ENCODE assay signal across 9 cellular contexts in genomic region chr3:19866751-19867347, GRCh38.
A peak's percentile ranks its signal among the peaks of the same experiment; 100 is the strongest.
DNase-seq lines count a peak whose midpoint lies in the region; ATAC-seq lines count a peak whose summit lies in the region.
"Had no signal": no experiment of that assay in that cellular context is flagged by ENCODE, and none has a peak within 500 bp of the region (broad histone marks: within the 10 kb centered on the region; RNA-seq: fewer than 3 reads in every experiment).

No MANE protein-coding gene starts in this region.

- DNase-seq in COR-L47 (lab: John Stamatoyannopoulos, UW) (peak; percentile 19), NCI-H345 (lab: John Stamatoyannopoulos, UW) (peak; percentile 37), fibroblast of the conjunctiva (ENCODE audit: low read depth) (peak; percentile 45), nucleus accumbens (lab: John Stamatoyannopoulos, UW) (peak in 42 of 56 donors; percentile 2 to 69 (median 31))
- DNase-seq in activated CD8-positive, alpha-beta T cell treated with anti-CD3 and anti-CD28 coated beads, Interleukin-2, amount 10 ng/mL, durations not matched to agents 7 days and 5 days: peak; percentile 54

- no peaks in the 10 kb centered on the region for H3K9me3 Mint-ChIP-seq in activated CD8-positive, alpha-beta T cell treated with anti-CD3 and anti-CD28 coated beads, Interleukin-2, amount 10 ng/mL, durations not matched to agents 7 days and 5 days (ENCODE audit: insufficient read depth)
- H3K9me3 Mint-ChIP-seq: stimulated activated naive CD8-positive, alpha-beta T cell treated with anti-CD3 and anti-CD28 coated beads, Interleukin-15, Interleukin-2, amounts not matched to agents 100 ng/mL and 50 ng/mL, for 24 hours had no signal

- no peaks in the 10 kb centered on the region for H3K36me3 Mint-ChIP-seq in activated CD8-positive, alpha-beta T cell treated with anti-CD3 and anti-CD28 coated beads, Interleukin-2, amount 10 ng/mL, durations not matched to agents 7 days and 5 days (ENCODE audit: low read depth)

- ATAC-seq in GM18909 (IDR thresholded peaks at IDR 0.05; ENCODE audit: poor library complexity, unreplicated experiment) (peak; percentile 92), HG03097 (IDR thresholded peaks at IDR 0.05; ENCODE audit: low FRiP score, unreplicated experiment) (peak; percentile 86)
- ATAC-seq in activated CD8-positive, alpha-beta T cell treated with anti-CD3 and anti-CD28 coated beads, Interleukin-2, amount 10 ng/mL, durations not matched to agents 7 days and 5 days: no peak
- no peak for ATAC-seq in activated CD4-positive, CD25-positive, alpha-beta regulatory T cell treated with anti-CD3 and anti-CD28 coated beads, Interleukin-2, amount 50 U/mL, for 24 hours

- POLR2A ChIA-PET in activated CD8-positive, alpha-beta T cell treated with anti-CD3 and anti-CD28 coated beads, Interleukin-2, amount 10 ng/mL, durations not matched to agents 7 days and 5 days (lab: Charles Lee): no interaction called here

- H3K4me1 Mint-ChIP-seq in activated CD8-positive, alpha-beta T cell treated with anti-CD3 and anti-CD28 coated beads, Interleukin-2, amount 10 ng/mL, durations not matched to agents 7 days and 5 days (ENCODE audit: low read depth): no peaks in the 10 kb centered on the region

- H3K27me3 Mint-ChIP-seq in activated CD8-positive, alpha-beta T cell treated with anti-CD3 and anti-CD28 coated beads, Interleukin-2, amount 10 ng/mL, durations not matched to agents 7 days and 5 days (ENCODE audit: low read depth): peaks cover 10% of the 10 kb centered on the region

- no peak overlapping the region for H3K27ac Mint-ChIP-seq in activated CD8-positive, alpha-beta T cell treated with anti-CD3 and anti-CD28 coated beads, Interleukin-2, amount 10 ng/mL, durations not matched to agents 7 days and 5 days
- H3K27ac Mint-ChIP-seq: stimulated activated naive CD8-positive, alpha-beta T cell treated with anti-CD3 and anti-CD28 coated beads, Interleukin-15, Interleukin-2, amounts not matched to agents 100 ng/mL and 50 ng/mL, for 24 hours had no signal

- no peak overlapping the region for H3K4me3 Mint-ChIP-seq in activated CD8-positive, alpha-beta T cell treated with anti-CD3 and anti-CD28 coated beads, Interleukin-2, amount 10 ng/mL, durations not matched to agents 7 days and 5 days
- H3K4me3 Mint-ChIP-seq: stimulated activated naive CD8-positive, alpha-beta T cell treated with anti-CD3 and anti-CD28 coated beads, Interleukin-15, Interleukin-2, amounts not matched to agents 100 ng/mL and 50 ng/mL, for 24 hours had no signal

- CTCF ChIA-PET in activated CD8-positive, alpha-beta T cell treated with anti-CD3 and anti-CD28 coated beads, Interleukin-2, amount 10 ng/mL, durations not matched to agents 7 days and 5 days (lab: Charles Lee): interaction anchor here (0.5 to 2.7 kb wide), 14 partner anchors 10 to 803 kb away, joined by 3 to 20 read pairs (median 3); no protein-coding TSS in a partner anchor

Comparison
In these comparisons a context has a peak if more than half of its experiments do, and no peak if none do; other contexts are left out.
1. ATAC-seq: peak in GM18909 (single experiment) and HG03097 (single experiment); none in activated CD8-positive, alpha-beta T cell treated with anti-CD3 and anti-CD28 coated beads, Interleukin-2, amount 10 ng/mL, durations not matched to agents 7 days and 5 days (single experiment) and activated CD4-positive, CD25-positive, alpha-beta regulatory T cell treated with anti-CD3 and anti-CD28 coated beads, Interleukin-2, amount 50 U/mL, for 24 hours (0 of 2).
2. Peak in every context shown above with its lines, with median percentiles within 50 percentile points of each other: DNase-seq.